In the genomic region with DNA sequence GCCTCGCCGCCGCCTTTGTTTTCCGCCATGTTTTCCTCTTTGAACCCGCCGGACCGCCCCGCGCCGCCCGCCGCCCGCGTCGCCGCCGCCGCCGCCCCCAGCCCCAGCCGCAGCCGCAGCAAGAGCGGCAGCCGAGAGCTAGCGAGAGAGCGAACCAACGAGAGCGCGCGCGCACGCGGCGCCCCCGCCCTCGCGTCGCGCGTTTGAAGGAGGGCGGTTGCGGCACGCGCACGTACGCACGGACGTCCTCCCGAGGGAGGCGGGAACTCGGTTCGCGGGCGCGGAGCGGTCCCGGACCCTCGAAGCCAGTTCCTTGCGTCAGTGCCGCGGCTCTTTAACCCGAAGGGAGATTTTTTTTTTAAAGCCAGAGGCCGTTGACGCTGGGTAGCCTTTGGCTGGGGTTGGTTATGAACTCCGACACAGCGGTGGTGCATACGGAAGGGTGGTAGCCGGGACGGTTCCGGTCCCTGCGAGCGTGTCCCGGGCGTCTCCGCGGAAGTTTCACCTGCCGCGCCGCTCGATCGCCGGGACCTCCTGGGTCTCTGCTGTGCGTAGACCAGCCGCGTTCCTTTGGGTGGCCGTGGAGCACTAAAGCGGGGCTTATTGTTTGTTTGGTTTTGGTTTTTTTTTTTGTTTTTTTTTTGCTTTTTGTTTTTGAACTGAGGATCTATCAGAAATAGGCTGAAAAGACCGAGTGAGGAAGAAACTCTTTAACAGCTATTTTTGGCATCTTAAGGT, we compare ENCODE assay signal across 8 cellular contexts. TPM values are rescaled to one million over a fixed set of nuclear protein-coding genes. Genes with fewer than 3 reads are reported as not detected.
A peak's percentile ranks its signal among the peaks of the same experiment; 100 is the strongest.
DNase-seq lines count a peak whose midpoint lies in the region; ATAC-seq and TF ChIP-seq lines count a peak whose summit lies in the region.

A gene (minus strand): TSS at position 156 of the 738 bp plus-strand sequence. CDS start 127 bp downstream, at position 29.

- CTCF ChIA-PET in BJ (lab: Yijun Ruan, JAX): interaction anchor here (1.8 kb wide), 1 partner anchor 165 kb away, joined by 7 read pairs; no protein-coding TSS in a partner anchor

- no peak for TF ChIP-seq CTCF in BJ (IDR thresholded peaks at IDR 0.05; ENCODE audit: insufficient read depth, low read depth, low read length)
- TF ChIP-seq CTCF in coronary artery (IDR thresholded peaks at IDR 0.05): no peak

- H3K4me3 Mint-ChIP-seq in activated CD4-positive, alpha-beta T cell treated with anti-CD3 and anti-CD28 coated beads, Interleukin-2, amount 10 ng/mL, durations not matched to agents 24 days and 14 days: peak within 1 kb of the TSS; percentile 96

- DNase-seq in BJ (ENCODE audit: low read depth) (peak; percentile 62), GM19240 (ENCODE audit: insufficient read length, low spot score) (peak; percentile 70), NCI-H524 (lab: John Stamatoyannopoulos, UW) (peak; percentile 66 to 89), coronary artery (ENCODE audit: low spot score) (peak; percentile 93), left colon (peak; percentile 90 to 94)
- peak; percentile 98 for DNase-seq in activated CD4-positive, alpha-beta T cell treated with anti-CD3 and anti-CD28 coated beads, Interleukin-2, amount 10 ng/mL, durations not matched to agents 24 days and 14 days
- peak; percentile 85 to 89 for DNase-seq in stimulated activated CD4-positive, alpha-beta T cell treated with anti-CD3 and anti-CD28 coated beads, Interleukin-1b, Interleukin-23, amount 100 ng/mL, for 4 hours (ENCODE audit: low read depth in 2 of 2)

- H3K9me3 Mint-ChIP-seq in activated CD4-positive, alpha-beta T cell treated with anti-CD3 and anti-CD28 coated beads, Interleukin-2, amount 10 ng/mL, durations not matched to agents 24 days and 14 days: no peaks in the 10 kb centered on the region

- H3K36me3 ChIP-seq in BJ (ENCODE audit: control insufficient read depth, insufficient read depth, low read length): no peaks in the 10 kb centered on the region

- intact Hi-C loops in activated CD4-positive, alpha-beta T cell treated with anti-CD3 and anti-CD28 coated beads, Interleukin-2, amount 10 ng/mL, durations not matched to agents 24 days and 14 days (cut with micrococcal nuclease): loop anchor here (1.0 to 5.0 kb wide), 9 partner anchors 44 to 1554 kb away; a partner anchor contains a TSS
- intact Hi-C loops in left colon (cut with DNase I, micrococcal nuclease): no loop called here

- H3K4me3 ChIP-seq in BJ (ENCODE audit: low read depth, low read length) (peak within 1 kb of the TSS; percentile 97), coronary artery (peak within 1 kb of the TSS; percentile 83)

- H3K4me1 Mint-ChIP-seq in activated CD4-positive, alpha-beta T cell treated with anti-CD3 and anti-CD28 coated beads, Interleukin-2, amount 10 ng/mL, durations not matched to agents 24 days and 14 days: peaks cover 41% of the 10 kb centered on the region

- peaks cover 2% of the 10 kb centered on the region for H3K27me3 Mint-ChIP-seq in activated CD4-positive, alpha-beta T cell treated with anti-CD3 and anti-CD28 coated beads, Interleukin-2, amount 10 ng/mL, durations not matched to agents 24 days and 14 days

- peak within 1 kb of the TSS; percentile 92 to 95 for H3K27ac ChIP-seq in coronary artery

- no peaks in the 10 kb centered on the region for H3K27me3 ChIP-seq in BJ (ENCODE audit: control insufficient read depth, insufficient read depth, low read length)

- POLR2A ChIA-PET in BJ (lab: Charles Lee): no interaction called here

- H3K27ac Mint-ChIP-seq in activated CD4-positive, alpha-beta T cell treated with anti-CD3 and anti-CD28 coated beads, Interleukin-2, amount 10 ng/mL, durations not matched to agents 24 days and 14 days: peak within 1 kb of the TSS; percentile 98

- ATAC-seq in HG03457 (IDR thresholded peaks at IDR 0.05; ENCODE audit: unreplicated experiment): peak; percentile 77
- ATAC-seq in left colon: peak; percentile 88

- H3K36me3 Mint-ChIP-seq in activated CD4-positive, alpha-beta T cell treated with anti-CD3 and anti-CD28 coated beads, Interleukin-2, amount 10 ng/mL, durations not matched to agents 24 days and 14 days (ENCODE audit: low read depth): peaks cover 23% of the 10 kb centered on the region

RNA-seq across cellular contexts. Expression of the gene that starts here (rescaled TPM):
- 12.2 and 17.4 TPM in 2 replicates for polyA plus RNA-seq in BJ (2011; rRNA removed)
- polyA minus RNA-seq in BJ (2011; rRNA and poly(A)+ RNA removed): 12.9 and 16.8 TPM in 2 replicates
- 37.7 and 39.7 TPM in 2 replicates for total RNA-seq in activated CD4-positive, alpha-beta T cell treated with anti-CD3 and anti-CD28 coated beads, Interleukin-2, amount 10 ng/mL, durations not matched to agents 24 days and 14 days
- 10 to 100 TPM; 28.6 to 31.0 TPM for total RNA-seq in left colon

Comparison
In these comparisons a context has a peak if more than half of its experiments do, and no peak if none do; other contexts are left out.
1. Peak in every context shown above with its lines: DNase-seq, ATAC-seq, H3K4me3 ChIP-seq and H3K27ac ChIP-seq.